1 cellular context compared by ENCODE assay signal in genomic region chr19:17394891-17395415, GRCh38.
A peak's percentile ranks its signal among the peaks of the same experiment; 100 is the strongest.
TF ChIP-seq lines count a peak whose summit lies in the region.

No MANE protein-coding gene starts in this region.

TF ChIP-seq in K562, 482 proteins besides CTCF, POLR2A, EP300 and RAD21 (continues in another document):
- TF ChIP-seq PML (IDR thresholded peaks at IDR 0.05; ENCODE audit: low read length) (no peak), BDP1 (IDR thresholded peaks at IDR 0.05; ENCODE audit: insufficient read depth, insufficient read length) (no peak), RBBP5 (IDR thresholded peaks at IDR 0.05; ENCODE audit: borderline replicate concordance, insufficient read depth, low read length, poor library complexity, severe bottlenecking) (no peak), DIDO1 (tag; IDR thresholded peaks at IDR 0.05; ENCODE audit: low read depth) (0 out of 2 replicates have a peak, but pooled peaks have one; percentile 34), CC2D1A (IDR thresholded peaks at IDR 0.05) (peak; percentile 96), ZBTB11 (CRISPR knock-in tag; IDR thresholded peaks at IDR 0.05) (0 out of 6 replicates have a peak, but pooled peaks of 1 of the 3 experiments have one; percentile 32), REST (CRISPR knock-in tag; IDR thresholded peaks at IDR 0.05; ENCODE audit: low read depth) (peak; percentile 63; the same call in 1 of the 2 replicates), HDAC6 (IDR thresholded peaks at IDR 0.05; ENCODE audit: low read depth, low read length) (no peak), HMG20A (CRISPR knock-in tag; conservative IDR thresholded peaks at IDR 0.05) (no peak), ZNF121 (CRISPR knock-in tag; conservative IDR thresholded peaks at IDR 0.05) (peak; percentile 99), TAF7 (tag; IDR thresholded peaks at IDR 0.05) (no peak), ZNF740 (CRISPR knock-in tag; IDR thresholded peaks at IDR 0.05) (peak; percentile 69), ZNF740 (tag; IDR thresholded peaks at IDR 0.05) (no peak), SRSF3 (IDR thresholded peaks at IDR 0.05; ENCODE audit: insufficient read depth, low read length) (no peak), DEAF1 (CRISPR knock-in tag; IDR thresholded peaks at IDR 0.05) (peak; percentile 79), ZNF707 (CRISPR knock-in tag; conservative IDR thresholded peaks at IDR 0.05) (no peak), RB1 (IDR thresholded peaks at IDR 0.05; ENCODE audit: low read depth) (peak; percentile 81), CREM (IDR thresholded peaks at IDR 0.05; ENCODE audit: low read depth) (peak; percentile 47; the same call in 1 of the 2 replicates), GABPA (tag; conservative IDR thresholded peaks at IDR 0.05; ENCODE audit: low read depth) (peak; percentile 26; the same call in 1 of the 2 replicates), CREB1 (IDR thresholded peaks at IDR 0.05) (no peak), CREB1 (CRISPR knock-in tag; IDR thresholded peaks at IDR 0.05) (peak; percentile 66), TFAP4 (CRISPR knock-in tag; IDR thresholded peaks at IDR 0.05; ENCODE audit: borderline replicate concordance) (peak; percentile 48; the same call in 1 of the 2 replicates), ZBTB26 (CRISPR knock-in tag; IDR thresholded peaks at IDR 0.05) (peak; percentile 83; the same call in 1 of the 2 replicates), STAG1 (CRISPR knock-in tag; IDR thresholded peaks at IDR 0.05; ENCODE audit: borderline replicate concordance) (peak; percentile 88), ILF3 (IDR thresholded peaks at IDR 0.05; ENCODE audit: borderline replicate concordance) (no peak), PTBP1 (IDR thresholded peaks at IDR 0.05; ENCODE audit: low read depth, low read length) (0 out of 2 replicates have a peak, but pooled peaks have one; percentile 75), NONO (IDR thresholded peaks at IDR 0.05; ENCODE audit: low read depth in 2 of 2, low read length in 1 of 2) (peak in 1 of 2 experiments; percentile 43; a peak in 1 of 4 replicates), MTA3 (IDR thresholded peaks at IDR 0.05; ENCODE audit: borderline replicate concordance) (peak; percentile 68), ARNT (IDR thresholded peaks at IDR 0.05) (peak; percentile 49 to 72; a peak in 2 of 4 replicates), ZNF644 (tag; IDR thresholded peaks at IDR 0.05; ENCODE audit: low read depth) (no peak), ELF2 (CRISPR knock-in tag; IDR thresholded peaks at IDR 0.05) (peak; percentile 65; the same call in 1 of the 2 replicates), DMBX1 (CRISPR knock-in tag; IDR thresholded peaks at IDR 0.05; ENCODE audit: borderline replicate concordance) (no peak), THAP12 (CRISPR knock-in tag; IDR thresholded peaks at IDR 0.05) (peak; percentile 73; the same call in 1 of the 2 replicates), FOXP1 (CRISPR knock-in tag; IDR thresholded peaks at IDR 0.05) (peak; percentile 70; the same call in 1 of the 2 replicates), MTA1 (IDR thresholded peaks at IDR 0.05; ENCODE audit: borderline replicate concordance) (peak; percentile 87), L3MBTL2 (IDR thresholded peaks at IDR 0.05) (0 out of 2 replicates have a peak, but pooled peaks have one; percentile 15), IFI16 (CRISPR knock-in tag; IDR thresholded peaks at IDR 0.05) (no peak), DPF2 (IDR thresholded peaks at IDR 0.05) (peak; percentile 79), NR2C2 (CRISPR knock-in tag; IDR thresholded peaks at IDR 0.05) (0 out of 2 replicates have a peak, but pooled peaks have one; percentile 20), NR2C2 (tag; IDR thresholded peaks at IDR 0.05) (no peak), ELK1 (CRISPR knock-in tag; IDR thresholded peaks at IDR 0.05) (no peak), ZNF316 (IDR thresholded peaks at IDR 0.05) (no peak), NCOR1 (IDR thresholded peaks at IDR 0.05) (no peak), PPARD (CRISPR knock-in tag; IDR thresholded peaks at IDR 0.05) (no peak), SRSF7 (optimal IDR thresholded peaks at IDR 0.05; ENCODE audit: low read depth, low read length) (no peak), TRIM28 (IDR thresholded peaks at IDR 0.05) (0 out of 2 replicates have a peak, but pooled peaks have one; percentile 50), NFE2 (IDR thresholded peaks at IDR 0.05; ENCODE audit: low read depth) (no peak), RCOR1 (IDR thresholded peaks at IDR 0.05; ENCODE audit: borderline replicate concordance in 1 of 2, low read depth in 2 of 2, low read length in 2 of 2) (peak in 1 of 2 experiments; percentile 91; a peak in 3 of 4 replicates), MCM2 (IDR thresholded peaks at IDR 0.05; ENCODE audit: low read depth) (peak; percentile 77; the same call in 1 of the 2 replicates), ATF1 (CRISPR knock-in tag; IDR thresholded peaks at IDR 0.05) (no peak), ATF1 (tag; IDR thresholded peaks at IDR 0.05) (peak; percentile 56), ELF4 (CRISPR knock-in tag; IDR thresholded peaks at IDR 0.05) (peak; percentile 96), NUFIP1 (IDR thresholded peaks at IDR 0.05; ENCODE audit: partially characterized antibody) (peak; percentile 53), ERF (CRISPR knock-in tag; IDR thresholded peaks at IDR 0.05) (no peak), GATAD2A (IDR thresholded peaks at IDR 0.05) (peak; percentile 95), PHB2 (IDR thresholded peaks at IDR 0.05; ENCODE audit: low read depth) (peak; percentile 26; the same call in 1 of the 2 replicates), NBN (IDR thresholded peaks at IDR 0.05; ENCODE audit: low read depth) (peak; percentile 88)
